In the genomic region with DNA sequence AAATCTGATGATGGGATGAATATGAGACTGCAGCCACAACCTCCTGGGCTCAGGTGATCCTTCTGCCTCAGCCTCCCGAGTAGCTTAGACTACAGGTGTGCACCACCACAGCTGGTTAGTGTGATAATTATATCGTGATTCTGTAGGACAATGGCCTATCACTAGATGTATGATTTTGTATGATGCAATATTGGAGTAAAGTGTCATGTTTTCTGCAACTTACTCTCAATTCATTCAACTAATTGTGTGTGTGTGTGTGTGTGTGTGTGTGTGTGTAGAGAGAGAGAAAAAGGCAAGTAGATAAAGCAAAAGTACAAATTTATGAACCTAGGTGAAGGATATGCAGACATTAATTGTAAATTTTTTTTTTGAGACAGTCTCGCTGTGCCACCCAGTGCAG, we compare ENCODE assay signal across 27 cellular contexts.
"Had no signal": no experiment of that assay in that cellular context is flagged by ENCODE, and none has a peak within 500 bp of the region (broad histone marks: within the 10 kb centered on the region; RNA-seq: fewer than 3 reads in every experiment).

No MANE protein-coding gene starts in this region.

- DNase-seq: activated CD4-positive, alpha-beta T cell treated with anti-CD3 and anti-CD28 coated beads for 4 hours; activated CD4-positive, alpha-beta T cell treated with anti-CD3 and anti-CD28 coated beads, Interleukin-2, amount 50 U/mL, for 48 hours; activated CD4-positive, CD25-positive, alpha-beta regulatory T cell; activated gamma-delta T cell treated with Interleukin-2 at 50 U/mL for 16 hours; activated naive CD8-positive, alpha-beta T cell treated with anti-CD3 and anti-CD28 coated beads, Interleukin-2, amount 10 ng/mL, durations not matched to agents 7 days and 5 days; amniotic stem cell; central memory CD4-positive, alpha-beta T cell; foreskin fibroblast; hippocampal formation; immature natural killer cell; kidney; left colon; midbrain; naive thymus-derived CD4-positive, alpha-beta T cell; nucleus accumbens; pancreas; psoas muscle; stimulated activated CD4-positive, alpha-beta T cell treated with anti-CD3 and anti-CD28 coated beads, Interleukin-1b, Interleukin-23, amount 100 ng/mL, for 48 hours; stimulated activated CD4-positive, alpha-beta T cell treated with anti-CD3 and anti-CD28 coated beads, Interleukin-4, amount 100 ng/mL, for 4 hours; stimulated activated CD8-positive, alpha-beta memory T cell treated with anti-CD3 and anti-CD28 coated beads, Interleukin-4, amount 100 ng/mL, for 48 hours; stimulated activated naive B cell treated with anti-CD40 and anti-IgM and Interleukin-4, amounts not matched to agents 10 μg/mL and 1 μg/mL and 100 μg/mL, for 72 hours; testis; transverse colon had no signal

- H3K9me3 Mint-ChIP-seq: activated naive CD8-positive, alpha-beta T cell treated with anti-CD3 and anti-CD28 coated beads, Interleukin-2, amount 10 ng/mL, durations not matched to agents 7 days and 5 days; immature natural killer cell; naive thymus-derived CD4-positive, alpha-beta T cell; neural crest cell; stimulated activated naive B cell treated with anti-CD40 and anti-IgM and Interleukin-4, amounts not matched to agents 10 μg/mL and 1 μg/mL and 100 μg/mL, for 72 hours had no signal

- H3K4me1 Mint-ChIP-seq: neural crest cell had no signal

- ATAC-seq: esophagus mucosa; left colon; naive thymus-derived CD4-positive, alpha-beta T cell; pancreas; psoas muscle; stimulated activated naive B cell treated with anti-CD40 and anti-IgM and Interleukin-4, amounts not matched to agents 10 μg/mL and 1 μg/mL and 100 μg/mL, for 72 hours had no signal

- H3K27ac ChIP-seq: breast epithelium, pancreas, psoas muscle, testis, transverse colon had no signal

- H3K27me3 Mint-ChIP-seq: activated naive CD8-positive, alpha-beta T cell treated with anti-CD3 and anti-CD28 coated beads, Interleukin-2, amount 10 ng/mL, durations not matched to agents 7 days and 5 days; naive thymus-derived CD4-positive, alpha-beta T cell; stimulated activated naive B cell treated with anti-CD40 and anti-IgM and Interleukin-4, amounts not matched to agents 10 μg/mL and 1 μg/mL and 100 μg/mL, for 72 hours had no signal

- H3K27me3 ChIP-seq: breast epithelium, pancreas, testis, transverse colon had no signal

- H3K36me3 ChIP-seq: breast epithelium, transverse colon had no signal

- H3K27ac Mint-ChIP-seq: activated naive CD8-positive, alpha-beta T cell treated with anti-CD3 and anti-CD28 coated beads, Interleukin-2, amount 10 ng/mL, durations not matched to agents 7 days and 5 days; stimulated activated naive B cell treated with anti-CD40 and anti-IgM and Interleukin-4, amounts not matched to agents 10 μg/mL and 1 μg/mL and 100 μg/mL, for 72 hours had no signal

- H3K4me3 Mint-ChIP-seq: activated naive CD8-positive, alpha-beta T cell treated with anti-CD3 and anti-CD28 coated beads, Interleukin-2, amount 10 ng/mL, durations not matched to agents 7 days and 5 days; immature natural killer cell; naive thymus-derived CD4-positive, alpha-beta T cell; neural crest cell; stimulated activated naive B cell treated with anti-CD40 and anti-IgM and Interleukin-4, amounts not matched to agents 10 μg/mL and 1 μg/mL and 100 μg/mL, for 72 hours had no signal

- H3K4me3 ChIP-seq: breast epithelium, pancreas, psoas muscle, smooth muscle cell, testis, transverse colon had no signal
